Comparison of ENCODE assay signal across 1 cellular context in the genomic region with DNA sequence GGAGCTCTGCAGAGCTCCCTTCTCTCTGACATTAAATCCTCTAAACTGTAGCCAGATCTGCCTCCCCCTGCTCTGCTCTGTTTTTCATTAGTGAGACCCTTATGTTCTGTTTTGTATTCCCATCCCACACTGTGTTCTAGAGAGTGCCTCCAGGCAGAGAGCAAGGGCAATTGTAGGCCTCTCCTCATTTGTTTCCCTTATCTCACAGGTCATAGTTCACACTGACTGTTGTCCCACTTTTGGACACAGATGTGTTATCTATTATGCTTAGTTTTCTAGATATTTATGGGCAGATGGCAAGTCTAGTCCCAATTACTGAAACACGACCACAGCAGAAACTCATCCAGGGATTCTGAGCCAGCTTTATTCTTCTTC.
TF ChIP-seq lines count a peak whose summit lies in the region.

No MANE protein-coding gene starts in this region.

TF ChIP-seq in HepG2, 621 proteins besides CTCF, POLR2A, EP300 and RAD21 (continued from another document):
- no peak for TF ChIP-seq ZNF605 (CRISPR knock-in tag; IDR thresholded peaks at IDR 0.05)
- peak; percentile 46; the same call in 1 of the 2 replicates for TF ChIP-seq HNF4G (IDR thresholded peaks at IDR 0.05; ENCODE audit: borderline replicate concordance, low read depth, low read length)
- no peak for TF ChIP-seq HNF4G (CRISPR knock-in tag; IDR thresholded peaks at IDR 0.05; ENCODE audit: borderline replicate concordance, low read depth)
- peak; percentile 71 for TF ChIP-seq PPARG (CRISPR knock-in tag; conservative IDR thresholded peaks at IDR 0.05)
- TF ChIP-seq NR2F1 (CRISPR knock-in tag; IDR thresholded peaks at IDR 0.05) = peak; percentile 46 to 55; a peak in 3 of 4 replicates
- TF ChIP-seq, protein P1, sequence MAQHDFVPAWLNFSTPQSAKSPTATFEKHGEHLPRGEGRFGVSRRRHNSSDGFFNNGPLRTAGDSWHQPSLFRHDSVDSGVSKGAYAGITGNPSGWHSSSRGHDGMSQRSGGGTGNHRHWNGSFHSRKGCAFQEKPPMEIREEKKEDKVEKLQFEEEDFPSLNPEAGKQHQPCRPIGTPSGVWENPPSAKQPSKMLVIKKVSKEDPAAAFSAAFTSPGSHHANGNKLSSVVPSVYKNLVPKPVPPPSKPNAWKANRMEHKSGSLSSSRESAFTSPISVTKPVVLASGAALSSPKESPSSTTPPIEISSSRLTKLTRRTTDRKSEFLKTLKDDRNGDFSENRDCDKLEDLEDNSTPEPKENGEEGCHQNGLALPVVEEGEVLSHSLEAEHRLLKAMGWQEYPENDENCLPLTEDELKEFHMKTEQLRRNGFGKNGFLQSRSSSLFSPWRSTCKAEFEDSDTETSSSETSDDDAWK (CRISPR knock-in tag; IDR thresholded peaks at IDR 0.05) = no peak
- no peak for TF ChIP-seq ZNF335 (CRISPR knock-in tag; IDR thresholded peaks at IDR 0.05)
- TF ChIP-seq, protein P2, sequence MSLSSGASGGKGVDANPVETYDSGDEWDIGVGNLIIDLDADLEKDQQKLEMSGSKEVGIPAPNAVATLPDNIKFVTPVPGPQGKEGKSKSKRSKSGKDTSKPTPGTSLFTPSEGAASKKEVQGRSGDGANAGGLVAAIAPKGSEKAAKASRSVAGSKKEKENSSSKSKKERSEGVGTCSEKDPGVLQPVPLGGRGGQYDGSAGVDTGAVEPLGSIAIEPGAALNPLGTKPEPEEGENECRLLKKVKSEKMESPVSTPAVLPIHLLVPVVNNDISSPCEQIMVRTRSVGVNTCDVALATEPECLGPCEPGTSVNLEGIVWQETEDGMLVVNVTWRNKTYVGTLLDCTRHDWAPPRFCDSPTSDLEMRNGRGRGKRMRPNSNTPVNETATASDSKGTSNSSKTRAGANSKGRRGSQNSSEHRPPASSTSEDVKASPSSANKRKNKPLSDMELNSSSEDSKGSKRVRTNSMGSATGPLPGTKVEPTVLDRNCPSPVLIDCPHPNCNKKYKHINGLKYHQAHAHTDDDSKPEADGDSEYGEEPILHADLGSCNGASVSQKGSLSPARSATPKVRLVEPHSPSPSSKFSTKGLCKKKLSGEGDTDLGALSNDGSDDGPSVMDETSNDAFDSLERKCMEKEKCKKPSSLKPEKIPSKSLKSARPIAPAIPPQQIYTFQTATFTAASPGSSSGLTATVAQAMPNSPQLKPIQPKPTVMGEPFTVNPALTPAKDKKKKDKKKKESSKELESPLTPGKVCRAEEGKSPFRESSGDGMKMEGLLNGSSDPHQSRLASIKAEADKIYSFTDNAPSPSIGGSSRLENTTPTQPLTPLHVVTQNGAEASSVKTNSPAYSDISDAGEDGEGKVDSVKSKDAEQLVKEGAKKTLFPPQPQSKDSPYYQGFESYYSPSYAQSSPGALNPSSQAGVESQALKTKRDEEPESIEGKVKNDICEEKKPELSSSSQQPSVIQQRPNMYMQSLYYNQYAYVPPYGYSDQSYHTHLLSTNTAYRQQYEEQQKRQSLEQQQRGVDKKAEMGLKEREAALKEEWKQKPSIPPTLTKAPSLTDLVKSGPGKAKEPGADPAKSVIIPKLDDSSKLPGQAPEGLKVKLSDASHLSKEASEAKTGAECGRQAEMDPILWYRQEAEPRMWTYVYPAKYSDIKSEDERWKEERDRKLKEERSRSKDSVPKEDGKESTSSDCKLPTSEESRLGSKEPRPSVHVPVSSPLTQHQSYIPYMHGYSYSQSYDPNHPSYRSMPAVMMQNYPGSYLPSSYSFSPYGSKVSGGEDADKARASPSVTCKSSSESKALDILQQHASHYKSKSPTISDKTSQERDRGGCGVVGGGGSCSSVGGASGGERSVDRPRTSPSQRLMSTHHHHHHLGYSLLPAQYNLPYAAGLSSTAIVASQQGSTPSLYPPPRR (CRISPR knock-in tag; IDR thresholded peaks at IDR 0.05; ENCODE audit: borderline replicate concordance) = peak; percentile 24; the same call in 1 of the 2 replicates
- TF ChIP-seq, protein P3, sequence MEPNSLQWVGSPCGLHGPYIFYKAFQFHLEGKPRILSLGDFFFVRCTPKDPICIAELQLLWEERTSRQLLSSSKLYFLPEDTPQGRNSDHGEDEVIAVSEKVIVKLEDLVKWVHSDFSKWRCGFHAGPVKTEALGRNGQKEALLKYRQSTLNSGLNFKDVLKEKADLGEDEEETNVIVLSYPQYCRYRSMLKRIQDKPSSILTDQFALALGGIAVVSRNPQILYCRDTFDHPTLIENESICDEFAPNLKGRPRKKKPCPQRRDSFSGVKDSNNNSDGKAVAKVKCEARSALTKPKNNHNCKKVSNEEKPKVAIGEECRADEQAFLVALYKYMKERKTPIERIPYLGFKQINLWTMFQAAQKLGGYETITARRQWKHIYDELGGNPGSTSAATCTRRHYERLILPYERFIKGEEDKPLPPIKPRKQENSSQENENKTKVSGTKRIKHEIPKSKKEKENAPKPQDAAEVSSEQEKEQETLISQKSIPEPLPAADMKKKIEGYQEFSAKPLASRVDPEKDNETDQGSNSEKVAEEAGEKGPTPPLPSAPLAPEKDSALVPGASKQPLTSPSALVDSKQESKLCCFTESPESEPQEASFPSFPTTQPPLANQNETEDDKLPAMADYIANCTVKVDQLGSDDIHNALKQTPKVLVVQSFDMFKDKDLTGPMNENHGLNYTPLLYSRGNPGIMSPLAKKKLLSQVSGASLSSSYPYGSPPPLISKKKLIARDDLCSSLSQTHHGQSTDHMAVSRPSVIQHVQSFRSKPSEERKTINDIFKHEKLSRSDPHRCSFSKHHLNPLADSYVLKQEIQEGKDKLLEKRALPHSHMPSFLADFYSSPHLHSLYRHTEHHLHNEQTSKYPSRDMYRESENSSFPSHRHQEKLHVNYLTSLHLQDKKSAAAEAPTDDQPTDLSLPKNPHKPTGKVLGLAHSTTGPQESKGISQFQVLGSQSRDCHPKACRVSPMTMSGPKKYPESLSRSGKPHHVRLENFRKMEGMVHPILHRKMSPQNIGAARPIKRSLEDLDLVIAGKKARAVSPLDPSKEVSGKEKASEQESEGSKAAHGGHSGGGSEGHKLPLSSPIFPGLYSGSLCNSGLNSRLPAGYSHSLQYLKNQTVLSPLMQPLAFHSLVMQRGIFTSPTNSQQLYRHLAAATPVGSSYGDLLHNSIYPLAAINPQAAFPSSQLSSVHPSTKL (CRISPR knock-in tag; IDR thresholded peaks at IDR 0.05) = peak; percentile 68
- TF ChIP-seq ZNF343 (CRISPR knock-in tag; IDR thresholded peaks at IDR 0.05) = no peak
- no peak for TF ChIP-seq ZNF292 (CRISPR knock-in tag; IDR thresholded peaks at IDR 0.05; ENCODE audit: borderline replicate concordance, low read depth)
- TF ChIP-seq FOXO1 (CRISPR knock-in tag; IDR thresholded peaks at IDR 0.05) = peak; percentile 46; the same call in 1 of the 2 replicates
- peak; percentile 36; the same call in 1 of the 2 replicates for TF ChIP-seq MIXL1 (CRISPR knock-in tag; IDR thresholded peaks at IDR 0.05)
- TF ChIP-seq ZNF24 (IDR thresholded peaks at IDR 0.05) = no peak
- peak; percentile 86 for TF ChIP-seq ZMYM4 (CRISPR knock-in tag; IDR thresholded peaks at IDR 0.05)
- peak; percentile 85; the same call in 1 of the 2 replicates for TF ChIP-seq POGZ (CRISPR knock-in tag; IDR thresholded peaks at IDR 0.05)
- TF ChIP-seq, protein P4, sequence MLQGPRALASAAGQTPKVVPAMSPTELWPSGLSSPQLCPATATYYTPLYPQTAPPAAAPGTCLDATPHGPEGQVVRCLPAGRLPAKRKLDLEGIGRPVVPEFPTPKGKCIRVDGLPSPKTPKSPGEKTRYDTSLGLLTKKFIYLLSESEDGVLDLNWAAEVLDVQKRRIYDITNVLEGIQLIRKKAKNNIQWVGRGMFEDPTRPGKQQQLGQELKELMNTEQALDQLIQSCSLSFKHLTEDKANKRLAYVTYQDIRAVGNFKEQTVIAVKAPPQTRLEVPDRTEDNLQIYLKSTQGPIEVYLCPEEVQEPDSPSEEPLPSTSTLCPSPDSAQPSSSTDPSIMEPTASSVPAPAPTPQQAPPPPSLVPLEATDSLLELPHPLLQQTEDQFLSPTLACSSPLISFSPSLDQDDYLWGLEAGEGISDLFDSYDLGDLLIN (CRISPR knock-in tag; IDR thresholded peaks at IDR 0.05; ENCODE audit: borderline replicate concordance) = no peak
- TF ChIP-seq NFRKB (IDR thresholded peaks at IDR 0.05) = no peak
- peak; percentile 51; the same call in 1 of the 2 replicates for TF ChIP-seq TBX2 (CRISPR knock-in tag; IDR thresholded peaks at IDR 0.05; ENCODE audit: borderline replicate concordance)
- TF ChIP-seq, protein P5, sequence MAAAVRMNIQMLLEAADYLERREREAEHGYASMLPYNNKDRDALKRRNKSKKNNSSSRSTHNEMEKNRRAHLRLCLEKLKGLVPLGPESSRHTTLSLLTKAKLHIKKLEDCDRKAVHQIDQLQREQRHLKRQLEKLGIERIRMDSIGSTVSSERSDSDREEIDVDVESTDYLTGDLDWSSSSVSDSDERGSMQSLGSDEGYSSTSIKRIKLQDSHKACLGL (CRISPR knock-in tag; IDR thresholded peaks at IDR 0.05) = no peak
- TF ChIP-seq NR2C2 (CRISPR knock-in tag; IDR thresholded peaks at IDR 0.05; ENCODE audit: borderline replicate concordance) = peak; percentile 85
- TF ChIP-seq GATAD1 (CRISPR knock-in tag; IDR thresholded peaks at IDR 0.05) = no peak
- TF ChIP-seq ZNF251 (CRISPR knock-in tag; IDR thresholded peaks at IDR 0.05) = no peak
- no peak for TF ChIP-seq ZFP90 (CRISPR knock-in tag; IDR thresholded peaks at IDR 0.05; ENCODE audit: borderline replicate concordance)
- TF ChIP-seq, protein P6, sequence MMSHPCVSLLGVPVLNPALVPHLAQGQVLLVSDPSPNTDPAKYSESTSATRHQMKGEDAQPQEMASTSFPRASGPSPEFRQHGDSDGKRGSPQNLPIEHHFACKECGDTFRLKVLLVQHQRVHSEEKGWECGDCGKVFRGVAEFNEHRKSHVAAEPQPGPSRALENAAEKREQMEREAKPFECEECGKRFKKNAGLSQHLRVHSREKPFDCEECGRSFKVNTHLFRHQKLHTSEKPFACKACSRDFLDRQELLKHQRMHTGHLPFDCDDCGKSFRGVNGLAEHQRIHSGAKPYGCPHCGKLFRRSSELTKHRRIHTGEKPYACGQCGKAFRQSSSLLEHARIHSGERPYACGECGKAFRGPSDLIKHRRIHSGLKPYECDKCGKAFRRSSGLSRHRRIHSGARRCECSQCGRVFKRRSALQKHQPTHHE (CRISPR knock-in tag; IDR thresholded peaks at IDR 0.05; ENCODE audit: borderline replicate concordance) = no peak
- TF ChIP-seq, protein P7, sequence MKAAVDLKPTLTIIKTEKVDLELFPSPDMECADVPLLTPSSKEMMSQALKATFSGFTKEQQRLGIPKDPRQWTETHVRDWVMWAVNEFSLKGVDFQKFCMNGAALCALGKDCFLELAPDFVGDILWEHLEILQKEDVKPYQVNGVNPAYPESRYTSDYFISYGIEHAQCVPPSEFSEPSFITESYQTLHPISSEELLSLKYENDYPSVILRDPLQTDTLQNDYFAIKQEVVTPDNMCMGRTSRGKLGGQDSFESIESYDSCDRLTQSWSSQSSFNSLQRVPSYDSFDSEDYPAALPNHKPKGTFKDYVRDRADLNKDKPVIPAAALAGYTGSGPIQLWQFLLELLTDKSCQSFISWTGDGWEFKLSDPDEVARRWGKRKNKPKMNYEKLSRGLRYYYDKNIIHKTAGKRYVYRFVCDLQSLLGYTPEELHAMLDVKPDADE (CRISPR knock-in tag; IDR thresholded peaks at IDR 0.05) = no peak
- no peak for TF ChIP-seq ZSCAN20 (CRISPR knock-in tag; IDR thresholded peaks at IDR 0.05; ENCODE audit: borderline replicate concordance)
- TF ChIP-seq KDM6A (CRISPR knock-in tag; IDR thresholded peaks at IDR 0.05; ENCODE audit: low read depth) = 0 out of 2 replicates have a peak, but pooled peaks have one; percentile 51
- no peak for TF ChIP-seq CEBPB (IDR thresholded peaks at IDR 0.05; ENCODE audit: borderline replicate concordance, low read depth, low read length)
- TF ChIP-seq, protein P8, sequence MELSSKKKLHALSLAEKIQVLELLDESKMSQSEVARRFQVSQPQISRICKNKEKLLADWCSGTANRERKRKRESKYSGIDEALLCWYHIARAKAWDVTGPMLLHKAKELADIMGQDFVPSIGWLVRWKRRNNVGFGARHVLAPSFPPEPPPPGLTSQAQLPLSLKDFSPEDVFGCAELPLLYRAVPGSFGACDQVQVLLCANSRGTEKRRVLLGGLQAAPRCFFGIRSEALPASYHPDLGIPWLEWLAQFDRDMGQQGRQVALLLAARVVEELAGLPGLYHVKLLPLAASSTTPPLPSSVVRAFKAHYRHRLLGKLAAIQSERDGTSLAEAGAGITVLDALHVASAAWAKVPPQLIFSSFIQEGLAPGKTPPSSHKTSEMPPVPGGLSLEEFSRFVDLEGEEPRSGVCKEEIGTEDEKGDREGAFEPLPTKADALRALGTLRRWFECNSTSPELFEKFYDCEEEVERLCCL (CRISPR knock-in tag; IDR thresholded peaks at IDR 0.05; ENCODE audit: borderline replicate concordance) = no peak
- TF ChIP-seq DNMT1 (CRISPR knock-in tag; IDR thresholded peaks at IDR 0.05) = no peak
- peak; percentile 21; the same call in 1 of the 2 replicates for TF ChIP-seq FOXA3 (CRISPR knock-in tag; IDR thresholded peaks at IDR 0.05)
